ENCODE assay signal across 21 cellular contexts in genomic region chr7:51658684-51659083, GRCh38.
"Had no signal": no experiment of that assay in that cellular context is flagged by ENCODE, and none has a peak within 500 bp of the region (broad histone marks: within the 10 kb centered on the region; RNA-seq: fewer than 3 reads in every experiment).

No MANE protein-coding gene starts in this region.

- H3K36me3 ChIP-seq: esophagus squamous epithelium, gastrocnemius medialis, heart right ventricle, left lung, lower lobe of right lung had no signal

- H3K27me3 ChIP-seq: gastrocnemius medialis, heart right ventricle, left lung had no signal

- H3K4me1 ChIP-seq: esophagus squamous epithelium, gastrocnemius medialis, heart right ventricle, left lung, lower lobe of right lung had no signal

- H3K36me3 Mint-ChIP-seq: memory B cell had no signal

- H3K4me1 Mint-ChIP-seq: memory B cell had no signal

- H3K27ac Mint-ChIP-seq: memory B cell had no signal

- H3K4me3 ChIP-seq: coronary artery, dorsolateral prefrontal cortex, esophagus squamous epithelium, gastrocnemius medialis, heart right ventricle, left lung, lower lobe of right lung had no signal

- H3K4me3 Mint-ChIP-seq: memory B cell had no signal

- H3K27ac ChIP-seq: coronary artery, dorsolateral prefrontal cortex, esophagus squamous epithelium, gastrocnemius medialis, heart right ventricle, left lung, lower lobe of right lung had no signal

- DNase-seq: dermis blood vessel endothelial cell; dorsolateral prefrontal cortex; effector CD4-positive, alpha-beta T cell; effector memory CD4-positive, alpha-beta T cell; esophagus squamous epithelium; foreskin fibroblast; foreskin melanocyte; gastrocnemius medialis; glutamatergic neuron; head of caudate nucleus; heart right ventricle; hippocampal formation; left cardiac atrium; left lung; left ventricle myocardium superior; lower lobe of right lung; mammary epithelial cell; mesendoderm; midbrain had no signal

- ATAC-seq: gastrocnemius medialis, heart right ventricle, left cardiac atrium, left lung, left ventricle myocardium superior, lower lobe of right lung had no signal

- H3K27me3 Mint-ChIP-seq: memory B cell had no signal

- H3K9me3 ChIP-seq: esophagus squamous epithelium, gastrocnemius medialis, heart right ventricle, left lung, lower lobe of right lung had no signal
